Comparison of ENCODE assay signal across 25 cellular contexts in genomic region chr1:21618059-21618458, GRCh38.
"Had no signal": no experiment of that assay in that cellular context is flagged by ENCODE, and none has a peak within 500 bp of the region (broad histone marks: within the 10 kb centered on the region; RNA-seq: fewer than 3 reads in every experiment).

No MANE protein-coding gene starts in this region.

- FAIRE-seq: colon, endometrium, frontal cortex had no signal

- H3K9me3 Mint-ChIP-seq: activated CD4-positive, alpha-beta memory T cell treated with anti-CD3 and anti-CD28 coated beads for 36 hours; activated CD4-positive, alpha-beta T cell treated with anti-CD3 and anti-CD28 coated beads, Interleukin-2, amount 10 ng/mL, durations not matched to agents 24 days and 14 days; activated naive CD4-positive, alpha-beta T cell treated with anti-CD3 and anti-CD28 coated beads, Interleukin-2, amount 10 ng/mL, durations not matched to agents 7 days and 5 days; activated naive CD4-positive, alpha-beta T cell treated with anti-CD3 and anti-CD28 coated beads, Interleukin-2, amount 50 U/mL, for 72 hours; activated naive CD8-positive, alpha-beta T cell treated with anti-CD3 and anti-CD28 coated beads, Interleukin-2, amount 10 ng/mL, durations not matched to agents 7 days and 5 days; activated T-cell treated with anti-CD3 and anti-CD28 coated beads, Interleukin-2, amount 50 U/mL, for 72 hours had no signal

- H3K36me3 Mint-ChIP-seq: activated CD4-positive, alpha-beta memory T cell treated with anti-CD3 and anti-CD28 coated beads for 36 hours; activated CD8-positive, alpha-beta memory T cell treated with anti-CD3 and anti-CD28 coated beads, Interleukin-2, amount 10 ng/mL, durations not matched to agents 7 days and 5 days; activated naive CD4-positive, alpha-beta T cell treated with anti-CD3 and anti-CD28 coated beads, Interleukin-2, amount 10 ng/mL, durations not matched to agents 7 days and 5 days; activated naive CD4-positive, alpha-beta T cell treated with anti-CD3 and anti-CD28 coated beads, Interleukin-2, amount 50 U/mL, for 72 hours; activated naive CD8-positive, alpha-beta T cell treated with anti-CD3 and anti-CD28 coated beads, Interleukin-2, amount 10 ng/mL, durations not matched to agents 7 days and 5 days had no signal

- H3K9me3 ChIP-seq: ascending aorta had no signal

- H3K4me3 ChIP-seq: ascending aorta had no signal

- DNase-seq: activated CD4-positive, alpha-beta memory T cell treated with anti-CD3 and anti-CD28 coated beads for 36 hours; activated CD4-positive, alpha-beta T cell treated with anti-CD3 and anti-CD28 coated beads for 36 hours; activated CD4-positive, alpha-beta T cell treated with anti-CD3 and anti-CD28 coated beads, Interleukin-2, amount 10 ng/mL, durations not matched to agents 24 days and 14 days; activated CD4-positive, CD25-positive, alpha-beta regulatory T cell; activated CD4-positive, CD25-positive, alpha-beta regulatory T cell treated with anti-CD3 and anti-CD28 coated beads, Interleukin-2, amount 50 U/mL, for 72 hours; activated CD8-positive, alpha-beta memory T cell treated with anti-CD3 and anti-CD28 coated beads, Interleukin-2, amount 10 ng/mL, durations not matched to agents 7 days and 5 days; activated CD8-positive, alpha-beta memory T cell treated with anti-CD3 and anti-CD28 coated beads, Interleukin-2, amount 50 U/mL, for 4 hours; activated CD8-positive, alpha-beta T cell treated with anti-CD3 and anti-CD28 coated beads, Interleukin-2, amount 10 ng/mL, durations not matched to agents 7 days and 5 days; activated gamma-delta T cell; activated naive CD4-positive, alpha-beta T cell; activated naive CD4-positive, alpha-beta T cell treated with anti-CD3 and anti-CD28 coated beads, Interleukin-2, amount 10 ng/mL, durations not matched to agents 7 days and 5 days; activated naive CD8-positive, alpha-beta T cell treated with anti-CD3 and anti-CD28 coated beads, Interleukin-2, amount 10 ng/mL, durations not matched to agents 7 days and 5 days; activated T-cell treated with anti-CD3 and anti-CD28 coated beads, Interleukin-2, amount 50 U/mL, for 1 hour; activated T-cell treated with anti-CD3 and anti-CD28 coated beads, Interleukin-2, amount 50 U/mL, for 72 hours; cortex of kidney; dermis blood vessel endothelial cell; effector CD4-positive, alpha-beta T cell; foreskin fibroblast; T-helper 2 cell had no signal

- H3K36me3 ChIP-seq: ascending aorta had no signal

- H3K4me3 Mint-ChIP-seq: activated CD4-positive, alpha-beta memory T cell treated with anti-CD3 and anti-CD28 coated beads for 36 hours; activated CD4-positive, alpha-beta T cell treated with anti-CD3 and anti-CD28 coated beads for 36 hours; activated CD4-positive, alpha-beta T cell treated with anti-CD3 and anti-CD28 coated beads, Interleukin-2, amount 10 ng/mL, durations not matched to agents 24 days and 14 days; activated CD8-positive, alpha-beta memory T cell treated with anti-CD3 and anti-CD28 coated beads, Interleukin-2, amount 10 ng/mL, durations not matched to agents 7 days and 5 days; activated CD8-positive, alpha-beta T cell treated with anti-CD3 and anti-CD28 coated beads, Interleukin-2, amount 10 ng/mL, durations not matched to agents 7 days and 5 days; activated naive CD4-positive, alpha-beta T cell treated with anti-CD3 and anti-CD28 coated beads, Interleukin-2, amount 10 ng/mL, durations not matched to agents 7 days and 5 days; activated naive CD8-positive, alpha-beta T cell treated with anti-CD3 and anti-CD28 coated beads, Interleukin-2, amount 10 ng/mL, durations not matched to agents 7 days and 5 days; activated T-cell treated with anti-CD3 and anti-CD28 coated beads, Interleukin-2, amount 50 U/mL, for 72 hours had no signal

- H3K4me1 Mint-ChIP-seq: activated CD4-positive, alpha-beta T cell treated with anti-CD3 and anti-CD28 coated beads, Interleukin-2, amount 10 ng/mL, durations not matched to agents 24 days and 14 days had no signal

- H3K27ac ChIP-seq: ascending aorta had no signal

- H3K4me1 ChIP-seq: ascending aorta had no signal

- ATAC-seq: activated CD4-positive, alpha-beta T cell treated with anti-CD3 and anti-CD28 coated beads for 36 hours; activated CD8-positive, alpha-beta memory T cell treated with anti-CD3 and anti-CD28 coated beads, Interleukin-2, amount 10 ng/mL, durations not matched to agents 7 days and 5 days; activated CD8-positive, alpha-beta T cell treated with anti-CD3 and anti-CD28 coated beads, Interleukin-2, amount 10 ng/mL, durations not matched to agents 7 days and 5 days; activated naive CD4-positive, alpha-beta T cell treated with anti-CD3 and anti-CD28 coated beads, Interleukin-2, amount 50 U/mL, for 72 hours; activated T-cell treated with anti-CD3 and anti-CD28 coated beads, Interleukin-2, amount 50 U/mL, for 72 hours; esophagus mucosa had no signal
